ENCODE assay signal across 15 cellular contexts in genomic region chr14:53714495-53715389, GRCh38.
DNase-seq lines count a peak whose midpoint lies in the region; ATAC-seq and TF ChIP-seq lines count a peak whose summit lies in the region.
"Had no signal": no experiment of that assay in that cellular context is flagged by ENCODE, and none has a peak within 500 bp of the region (broad histone marks: within the 10 kb centered on the region; RNA-seq: fewer than 3 reads in every experiment).

No MANE protein-coding gene starts in this region.

- no peak for DNase-seq in PC-3
- DNase-seq in esophagus squamous epithelium (lab: John Stamatoyannopoulos, UW): no peak
- DNase-seq in mesenchymal stem cell: peak; percentile 31
- no peak for DNase-seq in tibial artery
- DNase-seq in LoVo (ENCODE audit: low spot score): no peak
- no peak for DNase-seq in effector memory CD4-positive, alpha-beta T cell
- DNase-seq: activated CD4-positive, alpha-beta T cell treated with anti-CD3 and anti-CD28 coated beads, Interleukin-2, amount 10 ng/mL, durations not matched to agents 24 days and 14 days; activated T-cell treated with anti-CD3 and anti-CD28 coated beads, Interleukin-2, amount 50 U/mL, for 72 hours; CD4-positive, alpha-beta T cell; GF-D8; KG1; NCI-H2107; T-helper 1 cell had no signal

- H4K20me1 ChIP-seq in PC-3 (ENCODE audit: low read length): no peaks in the 10 kb centered on the region

- H2BK5ac ChIP-seq in mesenchymal stem cell (ENCODE audit: low read depth, low read length, poor library complexity, severe bottlenecking): no peak overlapping the region

- POLR2A ChIA-PET in PC-3 (lab: Charles Lee; ENCODE audit: unreplicated experiment): interaction anchor here (0.7 kb wide), 1 partner anchor 177 kb away, joined by 3 read pairs; no protein-coding TSS in a partner anchor

- H3K36me3 ChIP-seq in PC-3 (ENCODE audit: low read depth, low read length): no peaks in the 10 kb centered on the region
- H3K36me3 ChIP-seq in esophagus squamous epithelium: no peaks in the 10 kb centered on the region
- no peaks in the 10 kb centered on the region for H3K36me3 ChIP-seq in mesenchymal stem cell (ENCODE audit: control insufficient read depth in 1 of 2, insufficient read depth in 2 of 2, low read depth in 1 of 2, low read length in 2 of 2)
- H3K36me3 ChIP-seq in tibial artery: no peaks in the 10 kb centered on the region
- no peaks in the 10 kb centered on the region for H3K36me3 ChIP-seq in effector memory CD4-positive, alpha-beta T cell (ENCODE audit: control insufficient read depth, insufficient read depth, low read length)

- BruUV-seq in PC-3 (replicated peaks; lab: Mats Ljungman, UMichigan): no TSS peak

- no peak overlapping the region for H2AK5ac ChIP-seq in mesenchymal stem cell (ENCODE audit: low read length, severe bottlenecking)

- H3K9me3 ChIP-seq in PC-3 (ENCODE audit: low read length): no peaks in the 10 kb centered on the region
- H3K9me3 ChIP-seq in esophagus squamous epithelium: no peaks in the 10 kb centered on the region
- H3K9me3 ChIP-seq in mesenchymal stem cell (ENCODE audit: control insufficient read depth, low read length): no peaks in the 10 kb centered on the region
- no peaks in the 10 kb centered on the region for H3K9me3 ChIP-seq in tibial artery
- H3K9me3 ChIP-seq in effector memory CD4-positive, alpha-beta T cell (ENCODE audit: control insufficient read depth, low read length): no peaks in the 10 kb centered on the region

- no peak overlapping the region for H3K14ac ChIP-seq in mesenchymal stem cell (ENCODE audit: low read length in 2 of 2)

- peak overlapping the region; percentile 16; the same call in 1 of the 2 replicates for H3K4me3 ChIP-seq in PC-3 (ENCODE audit: low read length)
- H3K4me3 ChIP-seq in esophagus squamous epithelium: peak overlapping the region in 3 of 4 donors; percentile 14 to 53 (median 20)
- H3K4me3 ChIP-seq in mesenchymal stem cell (ENCODE audit: insufficient read depth in 1 of 2, low read depth in 1 of 2, low read length in 2 of 2): peak overlapping the region in 1 of 2 experiments; percentile 71
- peak overlapping the region; percentile 1 to 9 for H3K4me3 ChIP-seq in tibial artery
- no peak overlapping the region for H3K4me3 ChIP-seq in effector memory CD4-positive, alpha-beta T cell (ENCODE audit: insufficient read depth, low read depth, low read length, poor library complexity, severe bottlenecking)

- TF ChIP-seq POLR2A in esophagus squamous epithelium (IDR thresholded peaks at IDR 0.05): no peak

- no peaks in the 10 kb centered on the region for H3K9me2 ChIP-seq in PC-3 (replicated peaks; ENCODE audit: low read length)

- no peak overlapping the region for H3K23ac ChIP-seq in mesenchymal stem cell (ENCODE audit: low read length in 2 of 2)

- H3K79me2 ChIP-seq in PC-3 (ENCODE audit: low read length): no peaks in the 10 kb centered on the region

- no peak overlapping the region for H3K18ac ChIP-seq in mesenchymal stem cell (ENCODE audit: low read depth in 1 of 2, low read length in 2 of 2)

- H3K4me1 ChIP-seq in PC-3 (ENCODE audit: insufficient read depth, low read length) (peaks cover 17% of the 10 kb centered on the region), esophagus squamous epithelium (peaks cover 0 to 14% (median 3%) of the 10 kb centered on the region in 3 donors), mesenchymal stem cell (ENCODE audit: control insufficient read depth, insufficient read depth, low read depth, low read length) (no peaks in the 10 kb centered on the region), tibial artery (peaks cover 0 to 30% (median 13%) of the 10 kb centered on the region in 4 donors)
- H3K4me1 ChIP-seq in effector memory CD4-positive, alpha-beta T cell (ENCODE audit: control insufficient read depth, insufficient read depth, low read length, poor library complexity, severe bottlenecking): no peaks in the 10 kb centered on the region

- H2BK15ac ChIP-seq in mesenchymal stem cell (ENCODE audit: low read depth, poor library complexity, severe bottlenecking): no peak overlapping the region

- H2AFZ ChIP-seq in PC-3 (ENCODE audit: low read length) (peak overlapping the region; percentile 52; the same call in 1 of the 2 replicates), mesenchymal stem cell (ENCODE audit: low read depth, low read length) (no peak overlapping the region)

- WGBS in esophagus squamous epithelium, 2 donors: 22 to 28% methylated on average over 7 of the region's 7 CpGs
- WGBS in mesenchymal stem cell: 58% methylated on average over 4 of the region's 7 CpGs

- H2BK12ac ChIP-seq in mesenchymal stem cell (ENCODE audit: low read length in 2 of 2): no peak overlapping the region

- H2BK120ac ChIP-seq in mesenchymal stem cell (ENCODE audit: low read depth, low read length): no peak overlapping the region

- H3K4me2 ChIP-seq in PC-3 (ENCODE audit: low read length) (peak overlapping the region; percentile 45), mesenchymal stem cell (ENCODE audit: low read length, poor library complexity, severe bottlenecking) (no peak overlapping the region)

- H3K27me3 ChIP-seq in PC-3 (ENCODE audit: low read length): no peaks in the 10 kb centered on the region
- H3K27me3 ChIP-seq in esophagus squamous epithelium: no peaks in the 10 kb centered on the region
- H3K27me3 ChIP-seq in mesenchymal stem cell (ENCODE audit: control insufficient read depth in 1 of 2, insufficient read depth in 1 of 2, low read length in 2 of 2): peaks cover 0 to 8% of the 10 kb centered on the region in 2 experiments
- no peaks in the 10 kb centered on the region for H3K27me3 ChIP-seq in tibial artery
- no peaks in the 10 kb centered on the region for H3K27me3 ChIP-seq in effector memory CD4-positive, alpha-beta T cell (replicated peaks; ENCODE audit: control insufficient read depth, insufficient read depth, low read length, poor library complexity, severe bottlenecking)

- no peaks in the 10 kb centered on the region for H3K79me1 ChIP-seq in mesenchymal stem cell (replicated peaks; ENCODE audit: low read length, poor library complexity, severe bottlenecking)

- H4K8ac ChIP-seq in mesenchymal stem cell (ENCODE audit: low read length): no peak overlapping the region

- H3F3A ChIP-seq in PC-3 (ENCODE audit: low read length, unreplicated experiment): no peaks in the 10 kb centered on the region

- no peak overlapping the region for H3K4ac ChIP-seq in mesenchymal stem cell (ENCODE audit: low read depth in 1 of 2, low read length in 2 of 2)

- H3K9ac ChIP-seq in PC-3 (ENCODE audit: low read length) (no peak overlapping the region), mesenchymal stem cell (ENCODE audit: low read length) (peak overlapping the region; percentile 61)

- H4K91ac ChIP-seq in mesenchymal stem cell (ENCODE audit: low read length): no peak overlapping the region

- ATAC-seq in PC-3 (no peak; the same call in 1 of the 2 replicates), GM21528 (IDR thresholded peaks at IDR 0.05; ENCODE audit: low FRiP score, unreplicated experiment) (no peak), GM19351 (IDR thresholded peaks at IDR 0.05; ENCODE audit: unreplicated experiment) (no peak)
- ATAC-seq: activated T-cell treated with anti-CD3 and anti-CD28 coated beads, Interleukin-2, amount 50 U/mL, for 72 hours had no signal

- H3K27ac ChIP-seq in PC-3 (ENCODE audit: low read length): no peak overlapping the region
- peak overlapping the region in 3 of 4 donors; percentile 31 to 71 (median 51) for H3K27ac ChIP-seq in esophagus squamous epithelium
- H3K27ac ChIP-seq in mesenchymal stem cell (ENCODE audit: low read length, poor library complexity, severe bottlenecking): peak overlapping the region; percentile 0
- H3K27ac ChIP-seq in tibial artery: peak overlapping the region in 1 of 2 donors; percentile 15
- H3K27ac ChIP-seq in effector memory CD4-positive, alpha-beta T cell (ENCODE audit: insufficient read depth, low read length, poor library complexity, severe bottlenecking): no peak overlapping the region

- TF ChIP-seq CTCF in PC-3 (conservative IDR thresholded peaks at IDR 0.05; ENCODE audit: low read depth, low read length) (no peak), esophagus squamous epithelium (IDR thresholded peaks at IDR 0.05) (no peak), tibial artery (IDR thresholded peaks at IDR 0.05) (no peak)

- CTCF ChIA-PET in PC-3 (lab: Charles Lee): no interaction called here

- intact Hi-C loops in PC-3 (cut with micrococcal nuclease) (no loop called here), esophagus squamous epithelium (cut with DNase I) (no loop called here), tibial artery (cut with DNase I; ENCODE audit: low total_unique reads) (no loop called here)

Comparison
In these comparisons a context has a peak if more than half of its experiments do, and no peak if none do; other contexts are left out.
1. H3K27ac ChIP-seq: peak in esophagus squamous epithelium (3 of 4) and mesenchymal stem cell (single experiment); none in PC-3 (single experiment) and effector memory CD4-positive, alpha-beta T cell (single experiment).